In genomic region chr16:9072806-9073341, GRCh38 we compare ENCODE assay signal across 8 cellular contexts. TPM values are rescaled to one million over a fixed set of nuclear protein-coding genes. Genes with fewer than 3 reads are reported as not detected.
A peak's percentile ranks its signal among the peaks of the same experiment; 100 is the strongest.
DNase-seq lines count a peak whose midpoint lies in the region; ATAC-seq and TF ChIP-seq lines count a peak whose summit lies in the region.

No MANE protein-coding gene starts in this region.

- H3K9me3 Mint-ChIP-seq in CD8-positive, alpha-beta memory T cell: peaks cover 0 to 3% (median 0%) of the 10 kb centered on the region in 5 donors

- no peak for TF ChIP-seq CTCF in GM10266 (IDR thresholded peaks at IDR 0.05; ENCODE audit: control insufficient read depth, insufficient read depth, low read depth, missing control alignments)
- TF ChIP-seq CTCF in RWPE1 (conservative IDR thresholded peaks at IDR 0.05; ENCODE audit: low read depth): no peak
- TF ChIP-seq CTCF in fibroblast of the aortic adventitia (IDR thresholded peaks at IDR 0.05; ENCODE audit: insufficient read depth, low read length): no peak
- TF ChIP-seq CTCF in heart left ventricle (IDR thresholded peaks at IDR 0.05): no peak

- peak; percentile 51 for ATAC-seq in HG02610 (IDR thresholded peaks at IDR 0.05; ENCODE audit: unreplicated experiment)
- no peak for ATAC-seq in heart left ventricle
- no peak for ATAC-seq in GM21576 (IDR thresholded peaks at IDR 0.05; ENCODE audit: unreplicated experiment)

- no peaks in the 10 kb centered on the region for H3K36me3 ChIP-seq in heart left ventricle
- H3K36me3 ChIP-seq in CD8-positive, alpha-beta memory T cell (ENCODE audit: insufficient read depth, low read length): no peaks in the 10 kb centered on the region

- no peak overlapping the region for H3K4me3 Mint-ChIP-seq in CD8-positive, alpha-beta memory T cell

- CTCF ChIA-PET in RWPE1 (lab: Yijun Ruan, JAX): no interaction called here
- CTCF ChIA-PET in CD8-positive, alpha-beta memory T cell (lab: Charles Lee): interaction anchor here (0.6 to 1.2 kb wide), 2 partner anchors 9 to 139 kb away, joined by 3 read pairs; no protein-coding TSS in a partner anchor

- peak overlapping the region in 1 of 8 donors; percentile 61 for H3K27ac Mint-ChIP-seq in CD8-positive, alpha-beta memory T cell

- H3K27ac ChIP-seq in RWPE1 (peak overlapping the region; percentile 65), heart left ventricle (no peak overlapping the region)
- no peak overlapping the region for H3K27ac ChIP-seq in CD8-positive, alpha-beta memory T cell (ENCODE audit: low read depth, low read length)

- H3K4me1 ChIP-seq in heart left ventricle: peaks cover 0 to 21% (median 0%) of the 10 kb centered on the region in 12 donors
- peaks cover 6% of the 10 kb centered on the region for H3K4me1 ChIP-seq in CD8-positive, alpha-beta memory T cell (ENCODE audit: insufficient read depth, low read length)

- POLR2A ChIA-PET in RWPE1 (lab: Yijun Ruan, JAX; ENCODE audit: low non-redundant PET): interaction anchor here (1.0 kb wide), 1 partner anchor 19 kb away, joined by 10 read pairs; the partner anchor contains the start of gene HAPSTR1
- POLR2A ChIA-PET in CD8-positive, alpha-beta memory T cell (lab: Charles Lee): no interaction called here

- H3K27me3 Mint-ChIP-seq in CD8-positive, alpha-beta memory T cell: peaks cover 3 to 4% of the 10 kb centered on the region in 2 donors

- H3K36me3 Mint-ChIP-seq in CD8-positive, alpha-beta memory T cell: peaks cover 0 to 7% (median 0%) of the 10 kb centered on the region in 3 donors

- H3K27me3 ChIP-seq in heart left ventricle: no peaks in the 10 kb centered on the region
- H3K27me3 ChIP-seq in CD8-positive, alpha-beta memory T cell (ENCODE audit: insufficient read depth, low read length, poor library complexity, severe bottlenecking): no peaks in the 10 kb centered on the region

- peaks cover 0 to 6% (median 0%) of the 10 kb centered on the region in 12 donors for H3K9me3 ChIP-seq in heart left ventricle
- no peaks in the 10 kb centered on the region for H3K9me3 ChIP-seq in CD8-positive, alpha-beta memory T cell (ENCODE audit: low read length)

- peak; percentile 37 for DNase-seq in GM10266 (ENCODE audit: extremely low spot score)
- DNase-seq in RWPE1 (ENCODE audit: low spot score): peak; percentile 42
- peak; percentile 93 for DNase-seq in fibroblast of the aortic adventitia (ENCODE audit: low read depth)
- DNase-seq in DMS114 treated with DMSO at 0.1 percent for 48 hours (lab: John Stamatoyannopoulos, UW; ENCODE audit: unreplicated experiment): no peak
- DNase-seq in heart left ventricle: no peak
- DNase-seq in CD8-positive, alpha-beta memory T cell: no peak

- H3K4me3 ChIP-seq in fibroblast of the aortic adventitia (ENCODE audit: low read depth, low read length) (no peak overlapping the region), heart left ventricle (no peak overlapping the region)
- H3K4me3 ChIP-seq in CD8-positive, alpha-beta memory T cell (ENCODE audit: low read length): no peak overlapping the region

- no peak for TF ChIP-seq POLR2A in heart left ventricle (IDR thresholded peaks at IDR 0.05)

- WGBS in heart left ventricle, 4 donors: 56 to 66% (median 61%) methylated on average over 6 of the region's 6 CpGs

- peaks cover 4 to 12% (median 9%) of the 10 kb centered on the region in 3 donors for H3K4me1 Mint-ChIP-seq in CD8-positive, alpha-beta memory T cell

- intact Hi-C loops in heart left ventricle (cut with DNase I): no loop called here

RNA-seq across cellular contexts. Expression of gene HAPSTR1, which starts 18.6 kb away (rescaled TPM):
- total RNA-seq in fibroblast of the aortic adventitia (ENCODE audit: low replicate concordance) (77.6 and 86.3 TPM in 2 replicates), heart left ventricle (10 to 100 TPM; 48.9 to 78.4 (median 62.5) TPM)
- polyA plus RNA-seq in heart left ventricle: 10 to 100 TPM; 13.3 to 28.9 TPM
- total RNA-seq in CD8-positive, alpha-beta memory T cell: 10 to 100 TPM; 60.4 to 61.2 TPM
- 21.3 TPM for polyA plus RNA-seq in CD8-positive, alpha-beta memory T cell

Comparison
In these comparisons a context has a peak if more than half of its experiments do, and no peak if none do; other contexts are left out.
1. DNase-seq: peak in GM10266 (single experiment), RWPE1 (single experiment) and fibroblast of the aortic adventitia (single experiment); none in DMS114 treated with DMSO at 0.1 percent for 48 hours (single experiment), heart left ventricle (0 of 5) and CD8-positive, alpha-beta memory T cell (0 of 5).